In the genomic region with DNA sequence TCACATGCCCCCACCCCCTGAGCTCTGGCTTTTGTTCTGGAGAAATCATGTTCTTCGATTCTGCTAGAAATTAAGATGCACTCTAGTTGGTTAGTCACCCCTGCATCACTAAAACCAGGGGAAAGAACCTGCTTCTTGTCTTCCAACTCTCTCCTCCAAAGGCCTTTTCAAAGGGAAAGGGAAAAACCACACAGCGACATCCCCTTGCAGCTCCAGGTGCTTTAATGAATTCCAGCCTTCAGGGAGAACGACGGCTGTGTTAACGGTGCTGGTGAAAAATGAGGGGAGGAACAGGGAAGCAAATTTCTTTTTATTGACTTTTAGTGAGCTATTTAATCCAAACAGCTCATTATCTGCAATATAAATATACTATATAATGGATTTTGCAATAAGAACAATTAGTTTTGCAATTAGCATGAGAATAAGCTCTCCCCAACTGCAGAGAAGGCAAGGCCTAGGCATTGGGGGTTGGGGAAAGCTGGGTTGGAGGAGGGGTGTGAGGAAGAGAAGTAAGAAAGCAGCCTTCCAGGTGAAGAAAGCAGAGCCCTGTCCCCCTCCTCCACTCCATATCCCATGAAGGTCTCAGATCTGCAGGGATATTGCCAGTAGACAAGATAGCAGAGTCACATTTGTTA, we compare ENCODE assay signal across 33 cellular contexts.
A peak's percentile ranks its signal among the peaks of the same experiment; 100 is the strongest.
DNase-seq lines count a peak whose midpoint lies in the region; ATAC-seq, FAIRE-seq and TF ChIP-seq lines count a peak whose summit lies in the region.
"Had no signal": no experiment of that assay in that cellular context is flagged by ENCODE, and none has a peak within 500 bp of the region (broad histone marks: within the 10 kb centered on the region; RNA-seq: fewer than 3 reads in every experiment).

No MANE protein-coding gene starts in this region.

- peak overlapping the region; percentile 28; the same call in 1 of the 2 replicates for H3K27ac ChIP-seq in H1 (ENCODE audit: low read depth, low read length)
- no peak overlapping the region for H3K27ac ChIP-seq in mammary epithelial cell (ENCODE audit: insufficient read depth, low read depth, low read length)
- H3K27ac ChIP-seq: 22Rv1, cardiac muscle cell, coronary artery, KMS-11, Peyer's patch had no signal

- H3K4ac ChIP-seq in H1 (replicated peaks; ENCODE audit: insufficient read length, low read depth, low read length) = no peak overlapping the region

- H3K27me3 ChIP-seq in H1 (replicated peaks in 1 of 4; ENCODE audit: control insufficient read depth in 3 of 4, extremely low read depth in 1 of 4, insufficient read depth in 3 of 4, low read length in 3 of 4) (peaks cover 0 to 7% (median 4%) of the 10 kb centered on the region in 4 experiments; a peak in 4 of 7 replicates), mammary epithelial cell (ENCODE audit: insufficient read depth, low read length) (peaks cover 3% of the 10 kb centered on the region)
- H3K27me3 ChIP-seq: Peyer's patch had no signal

- peak overlapping the region; percentile 90; the same call in 1 of the 2 replicates for H2BK5ac ChIP-seq in H1 (ENCODE audit: low read depth, low read length)

- H3K36me3 ChIP-seq in H1 (ENCODE audit: control insufficient read depth in 2 of 4, insufficient read depth in 4 of 4, low read length in 3 of 4) (no peaks in the 10 kb centered on the region), mammary epithelial cell (ENCODE audit: insufficient read depth, low read length) (no peaks in the 10 kb centered on the region)
- H3K36me3 ChIP-seq: cardiac muscle cell, MG63, Peyer's patch had no signal

- in situ Hi-C loops in mammary epithelial cell (cut with MboI; ENCODE audit: low sequenced_read_pairs in 2 of 2) = no loop called here

- peak overlapping the region; percentile 94 for H2BK12ac ChIP-seq in H1 (ENCODE audit: low read depth, low read length)

- H2BK120ac ChIP-seq in H1 (replicated peaks; ENCODE audit: low read depth, low read length) = no peak overlapping the region

- H3K9me3 ChIP-seq in H1 (ENCODE audit: insufficient read depth in 2 of 2, low read depth in 1 of 2, low read length in 1 of 2) = no peaks in the 10 kb centered on the region
- no peaks in the 10 kb centered on the region for H3K9me3 ChIP-seq in mammary epithelial cell (replicated peaks; ENCODE audit: insufficient read depth, low read length)
- H3K9me3 ChIP-seq: Caco-2, MG63, Peyer's patch had no signal

- H3K79me2 ChIP-seq in H1 (ENCODE audit: control insufficient read depth in 1 of 2, insufficient read depth in 2 of 2, low read length in 2 of 2) = no peaks in the 10 kb centered on the region
- no peaks in the 10 kb centered on the region for H3K79me2 ChIP-seq in mammary epithelial cell (ENCODE audit: insufficient read depth, low read length)

- H3K4me2 ChIP-seq in H1 (ENCODE audit: insufficient read depth in 1 of 2, low read depth in 2 of 2, low read length in 2 of 2) (peak overlapping the region; percentile 60 to 68), mammary epithelial cell (ENCODE audit: insufficient read depth, low read depth, low read length) (no peak overlapping the region)
- H3K4me2 ChIP-seq: KMS-11 had no signal

- H3K14ac ChIP-seq in H1 (ENCODE audit: insufficient read length) = no peak overlapping the region

- no peak overlapping the region for H4K8ac ChIP-seq in H1 (ENCODE audit: extremely low read depth, insufficient read depth, low read length)

- H3K56ac ChIP-seq in H1 (replicated peaks; ENCODE audit: insufficient read length, low read depth, low read length) = no peak overlapping the region

- WGBS in H1 (ENCODE audit: extremely low coverage in 1 of 2, insufficient coverage in 1 of 2, insufficient read length in 1 of 2, insufficient replicate concordance in 2 of 2, low coverage in 1 of 2, low lambda C conversion rate in 2 of 2, missing lambda C conversion rate in 1 of 2), 2 experiments = 21% methylated on average over 5 of the region's 5 CpGs; no CpG with 5 or more reads in 1 of the 2 experiments
- WGBS in mammary epithelial cell (ENCODE audit: low coverage, missing lambda C conversion rate) = 65% methylated on average over 5 of the region's 5 CpGs

- 0 out of 2 replicates have a peak overlapping the region, but pooled peaks have one; percentile 22 for H2AFZ ChIP-seq in H1 (ENCODE audit: low read length)
- no peak overlapping the region for H2AFZ ChIP-seq in mammary epithelial cell (ENCODE audit: low read depth, low read length)

- H3K18ac ChIP-seq in H1 (ENCODE audit: extremely low read depth, low read length) = peak overlapping the region; percentile 34

- FAIRE-seq in H1 (lab: Jason Lieb, UNC) = no peak
- FAIRE-seq: astrocyte, HTR-8/SVneo, kidney had no signal

- no peaks in the 10 kb centered on the region for H4K20me1 ChIP-seq in H1 (replicated peaks in 1 of 2; ENCODE audit: control insufficient read depth in 1 of 2, insufficient read depth in 2 of 2, low read length in 2 of 2)
- no peaks in the 10 kb centered on the region for H4K20me1 ChIP-seq in mammary epithelial cell (ENCODE audit: insufficient read depth, low read length)

- peaks cover 12 to 34% (median 25%) of the 10 kb centered on the region in 4 experiments for H3K4me1 ChIP-seq in H1 (replicated peaks in 1 of 4; ENCODE audit: control insufficient read depth in 3 of 4, insufficient read depth in 4 of 4, low read length in 3 of 4)
- H3K4me1 ChIP-seq in mammary epithelial cell (ENCODE audit: insufficient read depth, low read length) = no peaks in the 10 kb centered on the region
- H3K4me1 ChIP-seq: Caco-2, Peyer's patch had no signal

- dilution Hi-C loops in mammary epithelial cell (cut with HindIII; ENCODE audit: low sequenced_read_pairs) = loop anchor here (5.0 kb wide), 1 partner anchor 107 kb away; no protein-coding TSS in a partner anchor

- H2BK20ac ChIP-seq in H1 (ENCODE audit: low read length) = peak overlapping the region; percentile 96; the same call in 1 of the 2 replicates

- no peak overlapping the region for H3K9ac ChIP-seq in H1 (replicated peaks in 1 of 4; ENCODE audit: extremely low read depth in 1 of 4, low read depth in 3 of 4, low read length in 3 of 4)
- no peak overlapping the region for H3K9ac ChIP-seq in mammary epithelial cell (ENCODE audit: insufficient read depth, low read length)
- H3K9ac ChIP-seq: KMS-11 had no signal

- CTCF ChIA-PET in H1 (lab: Charles Lee; ENCODE audit: partially characterized antibody) = interaction anchor here (0.6 to 5.7 kb wide), 13 partner anchors 8 to 773 kb away, joined by 3 to 33 read pairs (median 4); no protein-coding TSS in a partner anchor
- CTCF ChIA-PET in mammary epithelial cell (lab: Charles Lee; ENCODE audit: low non-redundant PET) = no interaction called here

- TF ChIP-seq CTCF in H1 (IDR thresholded peaks at IDR 0.05; ENCODE audit: control extremely low read depth in 1 of 3, insufficient read depth in 1 of 3, low read depth in 1 of 3, low read length in 3 of 3) (no peak), mammary epithelial cell (conservative IDR thresholded peaks at IDR 0.05 in 1 of 2, IDR thresholded peaks at IDR 0.05 in 1 of 2; ENCODE audit: extremely low read depth in 1 of 2, insufficient read depth in 1 of 2, low read depth in 1 of 2, low read length in 2 of 2) (no peak)

- H3K79me1 ChIP-seq in H1 (ENCODE audit: low read depth, low read length) = no peaks in the 10 kb centered on the region

- H2AK5ac ChIP-seq in H1 (ENCODE audit: low read depth, low read length) = no peak overlapping the region

- DNase-seq in DMS153 (lab: John Stamatoyannopoulos, UW) (peak; percentile 43), DMS153 treated with DMSO at 0.1 percent for 48 hours (lab: John Stamatoyannopoulos, UW; ENCODE audit: unreplicated experiment) (no peak), NCI-H146 treated with DMSO at 0.1 percent for 48 hours (lab: John Stamatoyannopoulos, UW; ENCODE audit: unreplicated experiment) (peak; percentile 41), H1 (ENCODE audit: low read depth in 1 of 2, low spot score in 2 of 2) (no peak), pons (ENCODE audit: low spot score) (peak; percentile 39), mammary epithelial cell (no peak), cerebellar nuclear complex (lab: John Stamatoyannopoulos, UW) (no peak)
- DNase-seq: activated CD4-positive, alpha-beta memory T cell treated with anti-CD3 and anti-CD28 coated beads, Interleukin-2, amount 10 ng/mL, durations not matched to agents 7 days and 5 days; activated CD4-positive, alpha-beta T cell treated with anti-CD3 and anti-CD28 coated beads for 1 hour; activated CD8-positive, alpha-beta memory T cell treated with anti-CD3 and anti-CD28 coated beads, Interleukin-2, amount 50 U/mL, for 4 hours; activated naive CD4-positive, alpha-beta T cell; activated naive CD8-positive, alpha-beta T cell treated with anti-CD3 and anti-CD28 coated beads, Interleukin-2, amount 50 U/mL, for 24 hours; C1 segment of cervical spinal cord; Caco-2; effector memory CD4-positive, alpha-beta T cell; erythroblast; GF-D8; MG63; natural killer cell; NCI-H524 treated with DMSO at 0.1 percent for 48 hours; Peyer's patch; SHP77 treated with DMSO at 0.1 percent for 48 hours; T-helper 2 cell; trophoblast cell had no signal

- TF ChIP-seq POLR2A in H1 (IDR thresholded peaks at IDR 0.05; ENCODE audit: control extremely low read depth in 1 of 2, low read depth in 2 of 2, low read length in 2 of 2) = no peak

- peaks cover 4% of the 10 kb centered on the region; the same call in 1 of the 2 replicates for H3K23me2 ChIP-seq in H1 (ENCODE audit: low read depth, low read length)

- intact Hi-C loops in mammary epithelial cell (cut with micrococcal nuclease) = no loop called here

- no peak overlapping the region for H3K23ac ChIP-seq in H1 (ENCODE audit: insufficient read length)

- peak overlapping the region; percentile 32 for H4K5ac ChIP-seq in H1 (ENCODE audit: insufficient read length, low read depth, low read length)

- TF ChIP-seq RAD21 in H1 (IDR thresholded peaks at IDR 0.05 in 1 of 2, conservative IDR thresholded peaks at IDR 0.05 in 1 of 2; ENCODE audit: low read depth in 2 of 2, low read length in 2 of 2) = no peak

- BruUV-seq in mammary epithelial cell (replicated peaks; lab: Mats Ljungman, UMichigan) = no TSS peak

- POLR2A ChIA-PET in H1 (lab: Charles Lee; ENCODE audit: partially characterized antibody) = interaction anchor here (0.7 to 4.1 kb wide), 5 partner anchors 11 to 45 kb away, joined by 3 to 22 read pairs (median 6); no protein-coding TSS in a partner anchor

- 0 out of 3 replicates have a peak, but pooled peaks of 1 of the 2 experiments have one; percentile 52 for TF ChIP-seq EP300 in H1 (IDR thresholded peaks at IDR 0.05; ENCODE audit: borderline replicate concordance in 1 of 2, low read depth in 2 of 2, low read length in 2 of 2)

- H4K91ac ChIP-seq in H1 (replicated peaks; ENCODE audit: insufficient read length, low read length) = peak overlapping the region; percentile 55

- H3K4me3 ChIP-seq in H1 (ENCODE audit: extremely low read depth in 1 of 4, insufficient read depth in 2 of 4, low read depth in 3 of 4, low read length in 4 of 4) = peak overlapping the region in 2 of 4 experiments; percentile 30 to 43; a peak in 4 of 8 replicates
- H3K4me3 ChIP-seq in mammary epithelial cell (replicated peaks in 1 of 3; ENCODE audit: insufficient read depth in 1 of 3, low read depth in 2 of 3, low read length in 3 of 3) = no peak overlapping the region
- H3K4me3 ChIP-seq: cardiac muscle cell, coronary artery, MG63, Peyer's patch had no signal

- no peak for ATAC-seq in GM21526 (IDR thresholded peaks at IDR 0.05; ENCODE audit: low FRiP score, unreplicated experiment)
- ATAC-seq: activated naive CD8-positive, alpha-beta T cell treated with anti-CD3 and anti-CD28 coated beads, Interleukin-2, amount 50 U/mL, for 24 hours; natural killer cell; stimulated activated effector memory CD8-positive, alpha-beta T cell treated with anti-CD3 and anti-CD28 coated beads, Interleukin-12 subunit alpha, Interleukin-12 subunit beta, amount 100 ng/mL, for 72 hours had no signal

- no peak overlapping the region for H2BK15ac ChIP-seq in H1 (ENCODE audit: low read length)

Comparison
In these comparisons a context has a peak if more than half of its experiments do, and no peak if none do; other contexts are left out.
1. DNase-seq: peak in DMS153 (single experiment), NCI-H146 treated with DMSO at 0.1 percent for 48 hours (single experiment) and pons (single experiment); none in DMS153 treated with DMSO at 0.1 percent for 48 hours (single experiment), H1 (0 of 2), mammary epithelial cell (single experiment) and cerebellar nuclear complex (0 of 2).